2 cellular contexts compared by ENCODE assay signal in the genomic region with DNA sequence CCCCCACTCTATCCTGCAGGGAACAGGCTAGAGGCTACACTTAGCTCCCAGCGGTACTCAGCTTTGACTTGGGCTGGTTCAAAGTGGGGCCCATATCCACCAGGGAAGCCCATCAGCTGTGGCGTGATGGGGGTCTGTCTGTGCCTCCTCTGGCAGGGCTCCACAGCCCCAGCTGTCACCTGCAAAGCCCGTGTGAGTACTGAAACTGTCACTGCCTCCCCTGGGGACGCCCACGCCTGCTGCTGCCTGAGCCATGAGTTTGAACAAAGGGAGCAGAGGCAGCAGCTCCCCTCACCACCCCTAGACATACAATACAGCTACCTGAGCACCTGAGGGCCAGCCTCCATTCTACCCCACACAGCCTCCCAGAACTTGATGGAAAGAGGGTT.
TF ChIP-seq lines count a peak whose summit lies in the region.

No MANE protein-coding gene starts in this region.

TF ChIP-seq in SK-N-SH, 30 proteins besides CTCF, POLR2A, EP300 and RAD21:
- no peak for TF ChIP-seq RXRA (IDR thresholded peaks at IDR 0.05; ENCODE audit: borderline replicate concordance, low read depth)
- TF ChIP-seq, protein P1, sequence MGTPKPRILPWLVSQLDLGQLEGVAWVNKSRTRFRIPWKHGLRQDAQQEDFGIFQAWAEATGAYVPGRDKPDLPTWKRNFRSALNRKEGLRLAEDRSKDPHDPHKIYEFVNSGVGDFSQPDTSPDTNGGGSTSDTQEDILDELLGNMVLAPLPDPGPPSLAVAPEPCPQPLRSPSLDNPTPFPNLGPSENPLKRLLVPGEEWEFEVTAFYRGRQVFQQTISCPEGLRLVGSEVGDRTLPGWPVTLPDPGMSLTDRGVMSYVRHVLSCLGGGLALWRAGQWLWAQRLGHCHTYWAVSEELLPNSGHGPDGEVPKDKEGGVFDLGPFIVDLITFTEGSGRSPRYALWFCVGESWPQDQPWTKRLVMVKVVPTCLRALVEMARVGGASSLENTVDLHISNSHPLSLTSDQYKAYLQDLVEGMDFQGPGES (IDR thresholded peaks at IDR 0.05; ENCODE audit: low read depth, low read length): no peak
- no peak for TF ChIP-seq GATA2 (CRISPR knock-in tag; IDR thresholded peaks at IDR 0.05)

TF ChIP-seq in SK-N-SH treated with all-trans-retinoic acid at 6 μM for 48 hours, 23 proteins besides CTCF, POLR2A, EP300 and RAD21 (continued from another document):
- TF ChIP-seq ZNF8 (CRISPR knock-in tag; IDR thresholded peaks at IDR 0.05) (no peak), BACH2 (CRISPR knock-in tag; IDR thresholded peaks at IDR 0.05; ENCODE audit: borderline replicate concordance) (no peak), SNAI2 (CRISPR knock-in tag; IDR thresholded peaks at IDR 0.05) (no peak), ARNTL (CRISPR knock-in tag; IDR thresholded peaks at IDR 0.05; ENCODE audit: borderline replicate concordance, low read depth) (no peak), ZFP30 (CRISPR knock-in tag; IDR thresholded peaks at IDR 0.05) (no peak), OSR1 (CRISPR knock-in tag; IDR thresholded peaks at IDR 0.05) (no peak), TCF4 (CRISPR knock-in tag; IDR thresholded peaks at IDR 0.05; ENCODE audit: borderline replicate concordance) (no peak), TOX (CRISPR knock-in tag; IDR thresholded peaks at IDR 0.05; ENCODE audit: borderline replicate concordance) (no peak)
- TF ChIP-seq, protein P2, sequence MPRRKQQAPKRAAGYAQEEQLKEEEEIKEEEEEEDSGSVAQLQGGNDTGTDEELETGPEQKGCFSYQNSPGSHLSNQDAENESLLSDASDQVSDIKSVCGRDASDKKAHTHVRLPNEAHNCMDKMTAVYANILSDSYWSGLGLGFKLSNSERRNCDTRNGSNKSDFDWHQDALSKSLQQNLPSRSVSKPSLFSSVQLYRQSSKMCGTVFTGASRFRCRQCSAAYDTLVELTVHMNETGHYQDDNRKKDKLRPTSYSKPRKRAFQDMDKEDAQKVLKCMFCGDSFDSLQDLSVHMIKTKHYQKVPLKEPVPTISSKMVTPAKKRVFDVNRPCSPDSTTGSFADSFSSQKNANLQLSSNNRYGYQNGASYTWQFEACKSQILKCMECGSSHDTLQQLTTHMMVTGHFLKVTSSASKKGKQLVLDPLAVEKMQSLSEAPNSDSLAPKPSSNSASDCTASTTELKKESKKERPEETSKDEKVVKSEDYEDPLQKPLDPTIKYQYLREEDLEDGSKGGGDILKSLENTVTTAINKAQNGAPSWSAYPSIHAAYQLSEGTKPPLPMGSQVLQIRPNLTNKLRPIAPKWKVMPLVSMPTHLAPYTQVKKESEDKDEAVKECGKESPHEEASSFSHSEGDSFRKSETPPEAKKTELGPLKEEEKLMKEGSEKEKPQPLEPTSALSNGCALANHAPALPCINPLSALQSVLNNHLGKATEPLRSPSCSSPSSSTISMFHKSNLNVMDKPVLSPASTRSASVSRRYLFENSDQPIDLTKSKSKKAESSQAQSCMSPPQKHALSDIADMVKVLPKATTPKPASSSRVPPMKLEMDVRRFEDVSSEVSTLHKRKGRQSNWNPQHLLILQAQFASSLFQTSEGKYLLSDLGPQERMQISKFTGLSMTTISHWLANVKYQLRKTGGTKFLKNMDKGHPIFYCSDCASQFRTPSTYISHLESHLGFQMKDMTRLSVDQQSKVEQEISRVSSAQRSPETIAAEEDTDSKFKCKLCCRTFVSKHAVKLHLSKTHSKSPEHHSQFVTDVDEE (CRISPR knock-in tag; IDR thresholded peaks at IDR 0.05): no peak
- TF ChIP-seq, protein P3, sequence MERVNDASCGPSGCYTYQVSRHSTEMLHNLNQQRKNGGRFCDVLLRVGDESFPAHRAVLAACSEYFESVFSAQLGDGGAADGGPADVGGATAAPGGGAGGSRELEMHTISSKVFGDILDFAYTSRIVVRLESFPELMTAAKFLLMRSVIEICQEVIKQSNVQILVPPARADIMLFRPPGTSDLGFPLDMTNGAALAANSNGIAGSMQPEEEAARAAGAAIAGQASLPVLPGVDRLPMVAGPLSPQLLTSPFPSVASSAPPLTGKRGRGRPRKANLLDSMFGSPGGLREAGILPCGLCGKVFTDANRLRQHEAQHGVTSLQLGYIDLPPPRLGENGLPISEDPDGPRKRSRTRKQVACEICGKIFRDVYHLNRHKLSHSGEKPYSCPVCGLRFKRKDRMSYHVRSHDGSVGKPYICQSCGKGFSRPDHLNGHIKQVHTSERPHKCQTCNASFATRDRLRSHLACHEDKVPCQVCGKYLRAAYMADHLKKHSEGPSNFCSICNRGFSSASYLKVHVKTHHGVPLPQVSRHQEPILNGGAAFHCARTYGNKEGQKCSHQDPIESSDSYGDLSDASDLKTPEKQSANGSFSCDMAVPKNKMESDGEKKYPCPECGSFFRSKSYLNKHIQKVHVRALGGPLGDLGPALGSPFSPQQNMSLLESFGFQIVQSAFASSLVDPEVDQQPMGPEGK (CRISPR knock-in tag; IDR thresholded peaks at IDR 0.05; ENCODE audit: borderline replicate concordance): no peak
- TF ChIP-seq, protein P4, sequence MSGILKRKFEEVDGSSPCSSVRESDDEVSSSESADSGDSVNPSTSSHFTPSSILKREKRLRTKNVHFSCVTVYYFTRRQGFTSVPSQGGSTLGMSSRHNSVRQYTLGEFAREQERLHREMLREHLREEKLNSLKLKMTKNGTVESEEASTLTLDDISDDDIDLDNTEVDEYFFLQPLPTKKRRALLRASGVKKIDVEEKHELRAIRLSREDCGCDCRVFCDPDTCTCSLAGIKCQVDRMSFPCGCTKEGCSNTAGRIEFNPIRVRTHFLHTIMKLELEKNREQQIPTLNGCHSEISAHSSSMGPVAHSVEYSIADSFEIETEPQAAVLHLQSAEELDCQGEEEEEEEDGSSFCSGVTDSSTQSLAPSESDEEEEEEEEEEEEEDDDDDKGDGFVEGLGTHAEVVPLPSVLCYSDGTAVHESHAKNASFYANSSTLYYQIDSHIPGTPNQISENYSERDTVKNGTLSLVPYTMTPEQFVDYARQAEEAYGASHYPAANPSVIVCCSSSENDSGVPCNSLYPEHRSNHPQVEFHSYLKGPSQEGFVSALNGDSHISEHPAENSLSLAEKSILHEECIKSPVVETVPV (CRISPR knock-in tag; IDR thresholded peaks at IDR 0.05): no peak
